In genomic region chr17:28508325-28508724, GRCh38 we compare ENCODE assay signal across 28 cellular contexts. TPM values are rescaled to one million over a fixed set of nuclear protein-coding genes. Genes with fewer than 3 reads are reported as not detected.
DNase-seq lines count a peak whose midpoint lies in the region; ATAC-seq and TF ChIP-seq lines count a peak whose summit lies in the region.
"Had no signal": no experiment of that assay in that cellular context is flagged by ENCODE, and none has a peak within 500 bp of the region (broad histone marks: within the 10 kb centered on the region; RNA-seq: fewer than 3 reads in every experiment).

No MANE protein-coding gene starts in this region.

- TF ChIP-seq CTCF in HEK293 (tag by site-specific recombination; IDR thresholded peaks at IDR 0.05): no peak
- no peak for TF ChIP-seq CTCF in RWPE1 (conservative IDR thresholded peaks at IDR 0.05; ENCODE audit: low read depth)
- no peak for TF ChIP-seq CTCF in foreskin keratinocyte (conservative IDR thresholded peaks at IDR 0.05)
- no peak for TF ChIP-seq CTCF in type B pancreatic cell (conservative IDR thresholded peaks at IDR 0.05)
- TF ChIP-seq CTCF in GM13976 (IDR thresholded peaks at IDR 0.05; ENCODE audit: borderline replicate concordance, control extremely low read depth, extremely low read depth, insufficient read depth, missing control alignments): no peak

- peaks cover 21% of the 10 kb centered on the region for H3K27me3 ChIP-seq in foreskin keratinocyte
- H3K27me3 ChIP-seq: body of pancreas, pancreas had no signal

- H3K27me3 Mint-ChIP-seq in type B pancreatic cell: peaks cover 12% of the 10 kb centered on the region

- CTCF ChIA-PET in HEK293 (lab: Yijun Ruan, JAX) (interaction anchor here (0.6 to 1.7 kb wide), 2 partner anchors 14 to 33 kb away, joined by 3 to 4 read pairs; no protein-coding TSS in a partner anchor), RWPE1 (lab: Yijun Ruan, JAX) (interaction anchor here (0.7 to 1.2 kb wide), 2 partner anchors 13 to 39 kb away, joined by 3 to 4 read pairs; no protein-coding TSS in a partner anchor)

- H3K36me3 ChIP-seq in HEK293 (ENCODE audit: control insufficient read depth in 2 of 2, insufficient read depth in 1 of 2, low read length in 2 of 2): no peaks in the 10 kb centered on the region
- H3K36me3 ChIP-seq: adrenal gland, gastrocnemius medialis, lower lobe of right lung, pancreas had no signal

- DNase-seq in RWPE1 (ENCODE audit: low spot score) (no peak), foreskin keratinocyte (no peak), type B pancreatic cell (ENCODE audit: extremely low spot score, unreplicated experiment) (no peak), dermis blood vessel endothelial cell (no peak), GM13976 (ENCODE audit: low spot score) (no peak)
- DNase-seq: ACHN; activated CD8-positive, alpha-beta T cell treated with anti-CD3 and anti-CD28 coated beads, Interleukin-2, amount 10 ng/mL, durations not matched to agents 7 days and 5 days; activated naive CD4-positive, alpha-beta T cell treated with anti-CD3 and anti-CD28 coated beads for 36 hours; adrenal gland; body of pancreas; DND-41; gastrocnemius medialis; GF-D8; natural killer cell; NCI-H1092 treated with DMSO at 0.1 percent for 48 hours; NCI-H2029; pancreas; small intestine; stimulated activated naive B cell treated with anti-CD40 and anti-IgM and Interleukin-4, amounts not matched to agents 10 μg/mL and 1 μg/mL and 100 μg/mL, for 72 hours; substantia nigra had no signal

- H3K9me3 ChIP-seq in HEK293 (ENCODE audit: control insufficient read depth, insufficient read depth, low read depth, low read length): no peaks in the 10 kb centered on the region
- H3K9me3 ChIP-seq: adrenal gland, body of pancreas, gastrocnemius medialis, lower lobe of right lung, pancreas had no signal

- H3K4me1 Mint-ChIP-seq in type B pancreatic cell (ENCODE audit: unreplicated experiment): peaks cover 23% of the 10 kb centered on the region
- H3K4me1 Mint-ChIP-seq: central memory CD8-positive, alpha-beta T cell; natural killer cell had no signal

- H3K4me1 ChIP-seq in HEK293 (ENCODE audit: control insufficient read depth, insufficient read depth, low read length) (no peaks in the 10 kb centered on the region), foreskin keratinocyte (peaks cover 30% of the 10 kb centered on the region)
- H3K4me1 ChIP-seq: adrenal gland, body of pancreas, gastrocnemius medialis, lower lobe of right lung, pancreas had no signal

- no peak overlapping the region for H3K27ac Mint-ChIP-seq in type B pancreatic cell
- H3K27ac Mint-ChIP-seq: activated CD8-positive, alpha-beta T cell treated with anti-CD3 and anti-CD28 coated beads, Interleukin-2, amount 10 ng/mL, durations not matched to agents 7 days and 5 days; activated naive CD4-positive, alpha-beta T cell treated with anti-CD3 and anti-CD28 coated beads for 36 hours; natural killer cell; stimulated activated naive B cell treated with anti-CD40 and anti-IgM and Interleukin-4, amounts not matched to agents 10 μg/mL and 1 μg/mL and 100 μg/mL, for 72 hours; T-helper 2 cell treated with Interferon-gamma antibody and Interleukin-4, amounts not matched to agents 5 μg/mL and 100 μg/mL, for 36 hours had no signal

- no peaks in the 10 kb centered on the region for H3K9me3 Mint-ChIP-seq in type B pancreatic cell
- H3K9me3 Mint-ChIP-seq: activated naive CD4-positive, alpha-beta T cell treated with anti-CD3 and anti-CD28 coated beads for 36 hours; central memory CD8-positive, alpha-beta T cell; natural killer cell; stimulated activated naive B cell treated with anti-CD40 and anti-IgM and Interleukin-4, amounts not matched to agents 10 μg/mL and 1 μg/mL and 100 μg/mL, for 72 hours; T-helper 2 cell treated with Interferon-gamma antibody and Interleukin-4, amounts not matched to agents 5 μg/mL and 100 μg/mL, for 36 hours had no signal

- POLR2A ChIA-PET in HEK293 (lab: Yijun Ruan, JAX) (no interaction called here), RWPE1 (lab: Yijun Ruan, JAX; ENCODE audit: low non-redundant PET) (no interaction called here)

- no peaks in the 10 kb centered on the region for H3K36me3 Mint-ChIP-seq in type B pancreatic cell
- H3K36me3 Mint-ChIP-seq: natural killer cell; stimulated activated naive B cell treated with anti-CD40 and anti-IgM and Interleukin-4, amounts not matched to agents 10 μg/mL and 1 μg/mL and 100 μg/mL, for 72 hours had no signal

- H3K27ac ChIP-seq in HEK293 (ENCODE audit: extremely low read depth, low read depth, low read length) (no peak overlapping the region), RWPE1 (peak overlapping the region; percentile 76), foreskin keratinocyte (peak overlapping the region; percentile 16)
- H3K27ac ChIP-seq: adrenal gland, body of pancreas, gastrocnemius medialis, lower lobe of right lung, pancreas had no signal

- H3K4me3 ChIP-seq in HEK293 (ENCODE audit: low read depth, low read length): no peak overlapping the region
- H3K4me3 ChIP-seq: adrenal gland, body of pancreas, gastrocnemius medialis, K562, lower lobe of right lung, pancreas had no signal

- ATAC-seq in foreskin keratinocyte (peak; percentile 32), HG03045 (IDR thresholded peaks at IDR 0.05; ENCODE audit: unreplicated experiment) (no peak)
- ATAC-seq: activated CD8-positive, alpha-beta T cell treated with anti-CD3 and anti-CD28 coated beads, Interleukin-2, amount 10 ng/mL, durations not matched to agents 7 days and 5 days; body of pancreas; gastrocnemius medialis; natural killer cell; pancreas; stimulated activated naive B cell treated with anti-CD40 and anti-IgM and Interleukin-4, amounts not matched to agents 10 μg/mL and 1 μg/mL and 100 μg/mL, for 72 hours had no signal

- in situ Hi-C loops in GM13976 (cut with MboI; ENCODE audit: low sequenced_read_pairs, unreplicated experiment): no loop called here

- peak overlapping the region; percentile 45 for H3K4me3 Mint-ChIP-seq in type B pancreatic cell
- H3K4me3 Mint-ChIP-seq: activated CD8-positive, alpha-beta T cell treated with anti-CD3 and anti-CD28 coated beads, Interleukin-2, amount 10 ng/mL, durations not matched to agents 7 days and 5 days; activated naive CD4-positive, alpha-beta T cell treated with anti-CD3 and anti-CD28 coated beads for 36 hours; central memory CD8-positive, alpha-beta T cell; natural killer cell; stimulated activated naive B cell treated with anti-CD40 and anti-IgM and Interleukin-4, amounts not matched to agents 10 μg/mL and 1 μg/mL and 100 μg/mL, for 72 hours; T-helper 2 cell treated with Interferon-gamma antibody and Interleukin-4, amounts not matched to agents 5 μg/mL and 100 μg/mL, for 36 hours had no signal

TF ChIP-seq in HEK293, 187 proteins besides CTCF, POLR2A, EP300 and RAD21:
- TF ChIP-seq ZSCAN16 (tag by site-specific recombination; IDR thresholded peaks at IDR 0.05) (no peak), KLF7 (tag by site-specific recombination; IDR thresholded peaks at IDR 0.05; ENCODE audit: borderline replicate concordance) (no peak), PRDM1 (tag by site-specific recombination; IDR thresholded peaks at IDR 0.05) (peak; percentile 35; the same call in 1 of the 2 replicates), ZNF660 (tag by site-specific recombination; IDR thresholded peaks at IDR 0.05) (no peak), ZNF404 (tag by site-specific recombination; IDR thresholded peaks at IDR 0.05) (no peak)

RNA-seq across cellular contexts. Expression of gene FOXN1, which starts 2.2 kb away (rescaled TPM):
- 0.07 and 0.28 TPM in 2 replicates for total RNA-seq in foreskin keratinocyte
- 0.07 and 0.18 TPM in 2 replicates for polyA plus RNA-seq in foreskin keratinocyte
- 1.0 and 1.2 TPM in 2 replicates for total RNA-seq in type B pancreatic cell (ENCODE audit: low replicate concordance)
- not detected in 2 replicates for total RNA-seq in dermis blood vessel endothelial cell
- total RNA-seq: activated CD8-positive, alpha-beta T cell treated with anti-CD3 and anti-CD28 coated beads, Interleukin-2, amount 10 ng/mL, durations not matched to agents 7 days and 5 days; activated naive CD4-positive, alpha-beta T cell treated with anti-CD3 and anti-CD28 coated beads for 36 hours; adrenal gland; gastrocnemius medialis; K562; mononuclear cell; natural killer cell had no signal
- polyA plus RNA-seq: adrenal gland, BJ, K562, small intestine had no signal

RNA-seq across cellular contexts. Expression of gene SLC13A2, which starts 34.9 kb away (rescaled TPM):
- total RNA-seq in foreskin keratinocyte (not detected in 2 replicates), type B pancreatic cell (ENCODE audit: low replicate concordance) (1.2 and 8.7 TPM in 2 replicates), dermis blood vessel endothelial cell (not detected in 2 replicates)
- not detected in 2 replicates for polyA plus RNA-seq in foreskin keratinocyte
- total RNA-seq: activated CD8-positive, alpha-beta T cell treated with anti-CD3 and anti-CD28 coated beads, Interleukin-2, amount 10 ng/mL, durations not matched to agents 7 days and 5 days; activated naive CD4-positive, alpha-beta T cell treated with anti-CD3 and anti-CD28 coated beads for 36 hours; adrenal gland; lower lobe of right lung; mononuclear cell; natural killer cell had no signal
- polyA plus RNA-seq: BJ, K562 had no signal

RNA-seq across cellular contexts. Expression of gene UNC119, which starts 44.1 kb away (rescaled TPM):
- 22.9 and 24.1 TPM in 2 replicates for total RNA-seq in foreskin keratinocyte
- 28.5 and 31.8 TPM in 2 replicates for polyA plus RNA-seq in foreskin keratinocyte
- 40.2 and 52.2 TPM in 2 replicates for total RNA-seq in type B pancreatic cell (ENCODE audit: low replicate concordance)
- total RNA-seq in dermis blood vessel endothelial cell: 31.9 and 32.0 TPM in 2 replicates
